In the genomic region with DNA sequence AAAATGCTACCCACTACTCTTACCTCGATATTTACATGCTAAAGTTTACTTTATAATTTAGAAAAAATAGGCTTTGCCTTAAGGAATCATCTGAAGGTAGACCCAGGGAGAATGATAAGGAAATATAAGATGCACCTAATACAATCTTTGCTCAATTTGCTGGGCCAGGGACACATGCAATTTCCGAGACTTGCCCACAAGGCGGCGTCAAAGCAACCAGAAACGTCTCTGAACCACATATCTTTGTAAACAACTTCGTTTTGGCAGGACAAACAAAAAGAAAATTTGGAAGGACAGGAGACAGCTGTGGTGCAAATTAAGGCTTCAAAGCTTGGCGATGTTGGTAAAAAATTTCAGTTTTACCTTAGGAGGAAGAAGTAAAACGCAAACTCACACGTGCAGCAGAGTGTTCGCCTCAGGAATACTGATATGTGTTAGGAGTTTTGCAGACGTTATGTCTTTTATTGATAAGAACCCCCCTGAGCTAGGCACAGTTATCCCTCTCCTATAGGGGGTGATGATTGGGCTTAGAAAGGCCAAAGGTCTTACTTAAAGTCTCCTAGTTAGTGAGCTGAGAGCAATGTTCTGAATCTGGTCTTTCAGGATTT, we compare ENCODE assay signal across 8 cellular contexts.
A peak's percentile ranks its signal among the peaks of the same experiment; 100 is the strongest.
DNase-seq lines count a peak whose midpoint lies in the region; ATAC-seq and TF ChIP-seq lines count a peak whose summit lies in the region.

No MANE protein-coding gene starts in this region.

- no peaks in the 10 kb centered on the region for H3K9me3 Mint-ChIP-seq in natural killer cell treated with Interleukin-12 subunit alpha and Interleukin-12 subunit beta and Interleukin-15 and Interleukin-18, amount 100 ng/mL, for 72 hours

- no peak for TF ChIP-seq POLR2A in NB4 (IDR thresholded peaks at IDR 0.05; ENCODE audit: extremely low read depth, insufficient read length)
- TF ChIP-seq POLR2A in erythroblast (IDR thresholded peaks at IDR 0.05; ENCODE audit: low read length): no peak

- CTCF ChIA-PET in GM10248 (lab: Yijun Ruan, JAX): interaction anchor here (1.1 to 1.6 kb wide), 7 partner anchors 8 to 222 kb away, joined by 3 to 6 read pairs (median 3); no protein-coding TSS in a partner anchor

- DNase-seq in GM10248 (ENCODE audit: extremely low spot score) (peak; percentile 58), NB4 (ENCODE audit: low read depth) (peak; percentile 61), erythroblast (lab: John Stamatoyannopoulos, UW) (peak; percentile 74 to 80), superior temporal gyrus (ENCODE audit: extremely low spot score) (peak; percentile 90), NCI-H1930 (lab: John Stamatoyannopoulos, UW) (no peak)
- peak; percentile 67 for DNase-seq in activated CD8-positive, alpha-beta memory T cell treated with anti-CD3 and anti-CD28 coated beads, Interleukin-2, amount 50 U/mL, for 48 hours
- no peak for DNase-seq in natural killer cell treated with Interleukin-12 subunit alpha and Interleukin-12 subunit beta and Interleukin-15 and Interleukin-18, amount 100 ng/mL, for 72 hours (ENCODE audit: low spot score)

- no peak overlapping the region for H3K4me3 ChIP-seq in NB4 (ENCODE audit: low read depth, low read length)

- peaks cover 20% of the 10 kb centered on the region for H3K36me3 Mint-ChIP-seq in natural killer cell treated with Interleukin-12 subunit alpha and Interleukin-12 subunit beta and Interleukin-15 and Interleukin-18, amount 100 ng/mL, for 72 hours

- POLR2A ChIA-PET in GM10248 (lab: Yijun Ruan, JAX): no interaction called here

- H3K4me1 Mint-ChIP-seq in natural killer cell treated with Interleukin-12 subunit alpha and Interleukin-12 subunit beta and Interleukin-15 and Interleukin-18, amount 100 ng/mL, for 72 hours (ENCODE audit: low read depth in 2 of 2): peaks cover 30 to 36% of the 10 kb centered on the region in 2 donors

- TF ChIP-seq CTCF in GM10248 (IDR thresholded peaks at IDR 0.05; ENCODE audit: control extremely low read depth, extremely low read depth, low read depth, missing control alignments) (peak; percentile 81), NB4 (IDR thresholded peaks at IDR 0.05; ENCODE audit: low read depth, low read length) (peak; percentile 56)

- H3K4me3 Mint-ChIP-seq in natural killer cell treated with Interleukin-12 subunit alpha and Interleukin-12 subunit beta and Interleukin-15 and Interleukin-18, amount 100 ng/mL, for 72 hours: no peak overlapping the region

- ATAC-seq in natural killer cell treated with Interleukin-12 subunit alpha and Interleukin-12 subunit beta and Interleukin-15 and Interleukin-18, amount 100 ng/mL, for 72 hours: peak; percentile 46 to 68
- ATAC-seq in HG02759 (IDR thresholded peaks at IDR 0.05; ENCODE audit: unreplicated experiment): no peak

- no peaks in the 10 kb centered on the region for H3K27me3 Mint-ChIP-seq in natural killer cell treated with Interleukin-12 subunit alpha and Interleukin-12 subunit beta and Interleukin-15 and Interleukin-18, amount 100 ng/mL, for 72 hours

- peak overlapping the region; percentile 52 to 81 for H3K27ac Mint-ChIP-seq in natural killer cell treated with Interleukin-12 subunit alpha and Interleukin-12 subunit beta and Interleukin-15 and Interleukin-18, amount 100 ng/mL, for 72 hours

Comparison
In these comparisons a context has a peak if more than half of its experiments do, and no peak if none do; other contexts are left out.
1. DNase-seq: peak in GM10248 (single experiment), NB4 (single experiment), activated CD8-positive, alpha-beta memory T cell treated with anti-CD3 and anti-CD28 coated beads, Interleukin-2, amount 50 U/mL, for 48 hours (single experiment), erythroblast (2 of 2) and superior temporal gyrus (single experiment); none in natural killer cell treated with Interleukin-12 subunit alpha and Interleukin-12 subunit beta and Interleukin-15 and Interleukin-18, amount 100 ng/mL, for 72 hours (single experiment) and NCI-H1930 (0 of 2).